Comparison of ENCODE assay signal across 8 cellular contexts in genomic region chr12:92827836-92828431, GRCh38.
A peak's percentile ranks its signal among the peaks of the same experiment; 100 is the strongest.
DNase-seq lines count a peak whose midpoint lies in the region; ATAC-seq and TF ChIP-seq lines count a peak whose summit lies in the region.

No MANE protein-coding gene starts in this region.

- no peak overlapping the region for H3K9ac ChIP-seq in Loucy (ENCODE audit: low read depth, low read length, poor library complexity, severe bottlenecking)

- no peak overlapping the region for H3K27ac ChIP-seq in coronary artery

- H4K20me1 ChIP-seq in Loucy (ENCODE audit: insufficient read depth, low read length, poor library complexity, severe bottlenecking) = no peaks in the 10 kb centered on the region

- H3K36me3 Mint-ChIP-seq in activated CD8-positive, alpha-beta memory T cell treated with anti-CD3 and anti-CD28 coated beads, Interleukin-2, amount 10 ng/mL, durations not matched to agents 7 days and 5 days = peaks cover 13% of the 10 kb centered on the region
- peaks cover 8% of the 10 kb centered on the region for H3K36me3 Mint-ChIP-seq in activated CD4-positive, alpha-beta T cell treated with anti-CD3 and anti-CD28 coated beads, Interleukin-2, amount 10 ng/mL, durations not matched to agents 7 days and 5 days (ENCODE audit: low read depth)

- no peaks in the 10 kb centered on the region for H3K79me2 ChIP-seq in Loucy (ENCODE audit: insufficient read depth, low read length)

- H3K4me3 ChIP-seq in Loucy (ENCODE audit: low read length, poor library complexity, severe bottlenecking) (no peak overlapping the region), fibroblast of villous mesenchyme (ENCODE audit: low read depth, low read length) (no peak overlapping the region), coronary artery (no peak overlapping the region)

- H3K4me1 Mint-ChIP-seq in activated CD8-positive, alpha-beta memory T cell treated with anti-CD3 and anti-CD28 coated beads, Interleukin-2, amount 10 ng/mL, durations not matched to agents 7 days and 5 days = peaks cover 2% of the 10 kb centered on the region
- no peaks in the 10 kb centered on the region for H3K4me1 Mint-ChIP-seq in activated CD4-positive, alpha-beta T cell treated with anti-CD3 and anti-CD28 coated beads, Interleukin-2, amount 10 ng/mL, durations not matched to agents 7 days and 5 days

- POLR2A ChIA-PET in activated CD4-positive, alpha-beta T cell treated with anti-CD3 and anti-CD28 coated beads, Interleukin-2, amount 10 ng/mL, durations not matched to agents 7 days and 5 days (lab: Charles Lee) = no interaction called here

- no peak overlapping the region for H2AFZ ChIP-seq in Loucy (ENCODE audit: low read length)

- no peaks in the 10 kb centered on the region for H3K9me2 ChIP-seq in Loucy (replicated peaks; ENCODE audit: low read depth, low read length)

- no peak for ATAC-seq in activated CD8-positive, alpha-beta memory T cell treated with anti-CD3 and anti-CD28 coated beads, Interleukin-2, amount 10 ng/mL, durations not matched to agents 7 days and 5 days
- ATAC-seq in HG03457 (IDR thresholded peaks at IDR 0.05; ENCODE audit: unreplicated experiment) = no peak

- no peak overlapping the region for H3K4me3 Mint-ChIP-seq in activated CD8-positive, alpha-beta memory T cell treated with anti-CD3 and anti-CD28 coated beads, Interleukin-2, amount 10 ng/mL, durations not matched to agents 7 days and 5 days
- H3K4me3 Mint-ChIP-seq in activated CD4-positive, alpha-beta T cell treated with anti-CD3 and anti-CD28 coated beads, Interleukin-2, amount 10 ng/mL, durations not matched to agents 7 days and 5 days = no peak overlapping the region

- CTCF ChIA-PET in activated CD8-positive, alpha-beta memory T cell treated with anti-CD3 and anti-CD28 coated beads, Interleukin-2, amount 10 ng/mL, durations not matched to agents 7 days and 5 days (lab: Charles Lee) = interaction anchor here (0.6 to 1.4 kb wide), 5 partner anchors 11 to 569 kb away, joined by 3 to 6 read pairs (median 4); no protein-coding TSS in a partner anchor
- CTCF ChIA-PET in activated CD4-positive, alpha-beta T cell treated with anti-CD3 and anti-CD28 coated beads, Interleukin-2, amount 10 ng/mL, durations not matched to agents 7 days and 5 days (lab: Charles Lee) = interaction anchor here (1.0 kb wide), 1 partner anchor 11 kb away, joined by 3 read pairs; no protein-coding TSS in a partner anchor

- no peaks in the 10 kb centered on the region for H3K4me1 ChIP-seq in Loucy (ENCODE audit: insufficient read depth, low read length, poor library complexity, severe bottlenecking)

- H3K27ac Mint-ChIP-seq in activated CD8-positive, alpha-beta memory T cell treated with anti-CD3 and anti-CD28 coated beads, Interleukin-2, amount 10 ng/mL, durations not matched to agents 7 days and 5 days = no peak overlapping the region
- H3K27ac Mint-ChIP-seq in activated CD4-positive, alpha-beta T cell treated with anti-CD3 and anti-CD28 coated beads, Interleukin-2, amount 10 ng/mL, durations not matched to agents 7 days and 5 days = no peak overlapping the region

- peak; percentile 55 for DNase-seq in activated CD8-positive, alpha-beta memory T cell treated with anti-CD3 and anti-CD28 coated beads, Interleukin-2, amount 10 ng/mL, durations not matched to agents 7 days and 5 days
- no peak for DNase-seq in activated CD8-positive, alpha-beta memory T cell treated with anti-CD3 and anti-CD28 coated beads for 24 hours
- peak; percentile 52 for DNase-seq in activated CD4-positive, alpha-beta T cell treated with anti-CD3 and anti-CD28 coated beads, Interleukin-2, amount 10 ng/mL, durations not matched to agents 7 days and 5 days
- peak; percentile 58 for DNase-seq in fibroblast of villous mesenchyme (ENCODE audit: low read depth)
- peak; percentile 2 for DNase-seq in stimulated activated CD4-positive, alpha-beta T cell treated with anti-CD3 and anti-CD28 coated beads, Interleukin-12 subunit alpha, Interleukin-12 subunit beta, amount 100 ng/mL, for 4 hours
- DNase-seq in coronary artery (ENCODE audit: low spot score) = no peak

- H3K27me3 Mint-ChIP-seq in activated CD8-positive, alpha-beta memory T cell treated with anti-CD3 and anti-CD28 coated beads, Interleukin-2, amount 10 ng/mL, durations not matched to agents 7 days and 5 days = no peaks in the 10 kb centered on the region
- H3K27me3 Mint-ChIP-seq in activated CD4-positive, alpha-beta T cell treated with anti-CD3 and anti-CD28 coated beads, Interleukin-2, amount 10 ng/mL, durations not matched to agents 7 days and 5 days = no peaks in the 10 kb centered on the region

- peaks cover 27% of the 10 kb centered on the region; the same call in 1 of the 2 replicates for H3K36me3 ChIP-seq in Loucy (ENCODE audit: insufficient read depth, low read length)

- no peak overlapping the region for H3K4me2 ChIP-seq in Loucy (ENCODE audit: low read depth, low read length, poor library complexity, severe bottlenecking)

- no peaks in the 10 kb centered on the region for H3K9me3 ChIP-seq in Loucy (ENCODE audit: insufficient read depth, low read depth, low read length)

- H3K9me3 Mint-ChIP-seq in activated CD8-positive, alpha-beta memory T cell treated with anti-CD3 and anti-CD28 coated beads, Interleukin-2, amount 10 ng/mL, durations not matched to agents 7 days and 5 days (ENCODE audit: low read depth) = no peaks in the 10 kb centered on the region
- H3K9me3 Mint-ChIP-seq in activated CD4-positive, alpha-beta T cell treated with anti-CD3 and anti-CD28 coated beads, Interleukin-2, amount 10 ng/mL, durations not matched to agents 7 days and 5 days = no peaks in the 10 kb centered on the region

- no peaks in the 10 kb centered on the region for H3F3A ChIP-seq in Loucy (ENCODE audit: low read depth)

- no peaks in the 10 kb centered on the region for H3K27me3 ChIP-seq in Loucy (ENCODE audit: insufficient read depth, low read length, poor library complexity, severe bottlenecking)

- peak; percentile 98 for TF ChIP-seq CTCF in Loucy (conservative IDR thresholded peaks at IDR 0.05; ENCODE audit: low read length)
- peak; percentile 84 for TF ChIP-seq CTCF in fibroblast of villous mesenchyme (IDR thresholded peaks at IDR 0.05; ENCODE audit: insufficient read depth, low read depth, low read length)
- TF ChIP-seq CTCF in coronary artery (IDR thresholded peaks at IDR 0.05) = no peak

Comparison
In these comparisons a context has a peak if more than half of its experiments do, and no peak if none do; other contexts are left out.
1. DNase-seq: peak in activated CD8-positive, alpha-beta memory T cell treated with anti-CD3 and anti-CD28 coated beads, Interleukin-2, amount 10 ng/mL, durations not matched to agents 7 days and 5 days (single experiment), activated CD4-positive, alpha-beta T cell treated with anti-CD3 and anti-CD28 coated beads, Interleukin-2, amount 10 ng/mL, durations not matched to agents 7 days and 5 days (single experiment), fibroblast of villous mesenchyme (single experiment) and stimulated activated CD4-positive, alpha-beta T cell treated with anti-CD3 and anti-CD28 coated beads, Interleukin-12 subunit alpha, Interleukin-12 subunit beta, amount 100 ng/mL, for 4 hours (single experiment); none in activated CD8-positive, alpha-beta memory T cell treated with anti-CD3 and anti-CD28 coated beads for 24 hours (single experiment) and coronary artery (single experiment).